Comparison of ENCODE assay signal across 1 cellular context in the genomic region with DNA sequence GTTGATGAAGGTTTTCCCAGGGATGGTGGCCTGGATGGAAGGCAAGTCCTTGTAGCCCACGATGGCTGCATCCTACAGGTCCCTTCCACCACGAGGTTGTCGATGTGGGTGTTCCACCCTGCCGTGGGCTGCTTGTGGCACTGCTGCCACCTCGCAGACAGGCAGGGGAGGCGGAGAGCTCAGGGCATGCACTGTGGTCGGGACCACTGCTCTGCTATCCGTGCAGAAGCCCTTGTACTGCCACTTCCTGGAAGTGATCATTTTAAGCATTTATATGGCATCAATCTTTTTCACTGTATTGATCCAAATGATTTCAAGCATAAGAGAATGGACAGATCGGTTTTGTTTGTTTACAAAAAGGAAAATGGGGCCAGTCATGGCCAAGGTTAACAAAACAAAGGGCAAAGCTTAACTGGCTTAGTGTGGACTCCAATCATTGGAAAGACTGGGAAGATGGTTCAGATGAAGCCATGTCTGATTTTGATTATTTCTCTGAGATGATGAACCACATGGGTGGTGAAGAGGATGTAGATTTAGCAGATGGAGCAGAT.
TF ChIP-seq lines count a peak whose summit lies in the region.

No MANE protein-coding gene starts in this region.

TF ChIP-seq in HepG2, 621 proteins besides CTCF, POLR2A, EP300 and RAD21 (continued from another document and continues in another):
- TF ChIP-seq NFE2L1 (CRISPR knock-in tag; IDR thresholded peaks at IDR 0.05; ENCODE audit: borderline replicate concordance) (no peak), ZFP36L2 (CRISPR knock-in tag; IDR thresholded peaks at IDR 0.05) (no peak), ZNF354B (CRISPR knock-in tag; IDR thresholded peaks at IDR 0.05) (no peak), GATAD1 (CRISPR knock-in tag; IDR thresholded peaks at IDR 0.05) (no peak), FOXA1 (IDR thresholded peaks at IDR 0.05) (no peak), FOXA1 (CRISPR knock-in tag; IDR thresholded peaks at IDR 0.05) (no peak), ZNF580 (CRISPR knock-in tag; IDR thresholded peaks at IDR 0.05; ENCODE audit: borderline replicate concordance, low read depth) (no peak), CEBPB (IDR thresholded peaks at IDR 0.05; ENCODE audit: borderline replicate concordance, low read depth, low read length) (no peak), SETDB1 (CRISPR knock-in tag; IDR thresholded peaks at IDR 0.05; ENCODE audit: borderline replicate concordance) (no peak), EED (CRISPR knock-in tag; IDR thresholded peaks at IDR 0.05) (no peak), HNF4A (CRISPR knock-in tag; IDR thresholded peaks at IDR 0.05) (peak; percentile 43; the same call in 1 of the 2 replicates), BHLHE40 (IDR thresholded peaks at IDR 0.05; ENCODE audit: low read length) (no peak), ZNF607 (CRISPR knock-in tag; IDR thresholded peaks at IDR 0.05; ENCODE audit: borderline replicate concordance) (no peak), FOSL1 (CRISPR knock-in tag; IDR thresholded peaks at IDR 0.05; ENCODE audit: borderline replicate concordance) (no peak), ONECUT2 (CRISPR knock-in tag; IDR thresholded peaks at IDR 0.05) (0 out of 2 replicates have a peak, but pooled peaks have one; percentile 26), PRMT3 (CRISPR knock-in tag; IDR thresholded peaks at IDR 0.05; ENCODE audit: borderline replicate concordance, low read depth) (no peak), ARNTL (CRISPR knock-in tag; IDR thresholded peaks at IDR 0.05) (no peak), ZNF772 (CRISPR knock-in tag; IDR thresholded peaks at IDR 0.05) (no peak), ZSCAN12 (CRISPR knock-in tag; IDR thresholded peaks at IDR 0.05) (no peak), NAIF1 (CRISPR knock-in tag; IDR thresholded peaks at IDR 0.05; ENCODE audit: borderline replicate concordance) (no peak), TIGD3 (CRISPR knock-in tag; IDR thresholded peaks at IDR 0.05; ENCODE audit: borderline replicate concordance) (no peak), BCL6 (CRISPR knock-in tag; IDR thresholded peaks at IDR 0.05) (peak; percentile 49), TAF15 (IDR thresholded peaks at IDR 0.05; ENCODE audit: low read depth, low read length, poor library complexity, severe bottlenecking) (no peak), SAFB2 (CRISPR knock-in tag; IDR thresholded peaks at IDR 0.05; ENCODE audit: borderline replicate concordance, low read depth) (no peak), HIVEP1 (CRISPR knock-in tag; IDR thresholded peaks at IDR 0.05) (no peak), ZNF83 (CRISPR knock-in tag; IDR thresholded peaks at IDR 0.05; ENCODE audit: borderline replicate concordance) (no peak), SRF (IDR thresholded peaks at IDR 0.05; ENCODE audit: low read depth, low read length) (no peak), ZSCAN30 (CRISPR knock-in tag; IDR thresholded peaks at IDR 0.05) (no peak), SOX5 (CRISPR knock-in tag; IDR thresholded peaks at IDR 0.05; ENCODE audit: borderline replicate concordance) (peak; percentile 15; the same call in 1 of the 2 replicates), EZH2 (conservative IDR thresholded peaks at IDR 0.05; ENCODE audit: low read depth, low read length) (no peak), JUN (CRISPR knock-in tag; IDR thresholded peaks at IDR 0.05) (no peak), MZF1 (CRISPR knock-in tag; IDR thresholded peaks at IDR 0.05; ENCODE audit: borderline replicate concordance) (no peak), ZSCAN20 (CRISPR knock-in tag; IDR thresholded peaks at IDR 0.05; ENCODE audit: borderline replicate concordance) (no peak), FOXA3 (CRISPR knock-in tag; IDR thresholded peaks at IDR 0.05) (peak; percentile 50; the same call in 1 of the 2 replicates), SMYD3 (CRISPR knock-in tag; IDR thresholded peaks at IDR 0.05) (no peak), NPAS2 (CRISPR knock-in tag; IDR thresholded peaks at IDR 0.05; ENCODE audit: borderline replicate concordance) (no peak), ZNF879 (CRISPR knock-in tag; IDR thresholded peaks at IDR 0.05) (no peak), MAFF (IDR thresholded peaks at IDR 0.05; ENCODE audit: low read depth, low read length) (no peak), GATAD2A (CRISPR knock-in tag; IDR thresholded peaks at IDR 0.05) (peak; percentile 56), ZSCAN31 (CRISPR knock-in tag; IDR thresholded peaks at IDR 0.05; ENCODE audit: low read depth) (no peak)
- TF ChIP-seq, protein P1, sequence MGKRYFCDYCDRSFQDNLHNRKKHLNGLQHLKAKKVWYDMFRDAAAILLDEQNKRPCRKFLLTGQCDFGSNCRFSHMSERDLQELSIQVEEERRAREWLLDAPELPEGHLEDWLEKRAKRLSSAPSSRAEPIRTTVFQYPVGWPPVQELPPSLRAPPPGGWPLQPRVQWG (CRISPR knock-in tag; IDR thresholded peaks at IDR 0.05; ENCODE audit: borderline replicate concordance, low read depth), result no peak
- TF ChIP-seq, protein P2, sequence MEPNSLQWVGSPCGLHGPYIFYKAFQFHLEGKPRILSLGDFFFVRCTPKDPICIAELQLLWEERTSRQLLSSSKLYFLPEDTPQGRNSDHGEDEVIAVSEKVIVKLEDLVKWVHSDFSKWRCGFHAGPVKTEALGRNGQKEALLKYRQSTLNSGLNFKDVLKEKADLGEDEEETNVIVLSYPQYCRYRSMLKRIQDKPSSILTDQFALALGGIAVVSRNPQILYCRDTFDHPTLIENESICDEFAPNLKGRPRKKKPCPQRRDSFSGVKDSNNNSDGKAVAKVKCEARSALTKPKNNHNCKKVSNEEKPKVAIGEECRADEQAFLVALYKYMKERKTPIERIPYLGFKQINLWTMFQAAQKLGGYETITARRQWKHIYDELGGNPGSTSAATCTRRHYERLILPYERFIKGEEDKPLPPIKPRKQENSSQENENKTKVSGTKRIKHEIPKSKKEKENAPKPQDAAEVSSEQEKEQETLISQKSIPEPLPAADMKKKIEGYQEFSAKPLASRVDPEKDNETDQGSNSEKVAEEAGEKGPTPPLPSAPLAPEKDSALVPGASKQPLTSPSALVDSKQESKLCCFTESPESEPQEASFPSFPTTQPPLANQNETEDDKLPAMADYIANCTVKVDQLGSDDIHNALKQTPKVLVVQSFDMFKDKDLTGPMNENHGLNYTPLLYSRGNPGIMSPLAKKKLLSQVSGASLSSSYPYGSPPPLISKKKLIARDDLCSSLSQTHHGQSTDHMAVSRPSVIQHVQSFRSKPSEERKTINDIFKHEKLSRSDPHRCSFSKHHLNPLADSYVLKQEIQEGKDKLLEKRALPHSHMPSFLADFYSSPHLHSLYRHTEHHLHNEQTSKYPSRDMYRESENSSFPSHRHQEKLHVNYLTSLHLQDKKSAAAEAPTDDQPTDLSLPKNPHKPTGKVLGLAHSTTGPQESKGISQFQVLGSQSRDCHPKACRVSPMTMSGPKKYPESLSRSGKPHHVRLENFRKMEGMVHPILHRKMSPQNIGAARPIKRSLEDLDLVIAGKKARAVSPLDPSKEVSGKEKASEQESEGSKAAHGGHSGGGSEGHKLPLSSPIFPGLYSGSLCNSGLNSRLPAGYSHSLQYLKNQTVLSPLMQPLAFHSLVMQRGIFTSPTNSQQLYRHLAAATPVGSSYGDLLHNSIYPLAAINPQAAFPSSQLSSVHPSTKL (CRISPR knock-in tag; IDR thresholded peaks at IDR 0.05), result peak; percentile 45; the same call in 1 of the 2 replicates
- TF ChIP-seq, protein P3, sequence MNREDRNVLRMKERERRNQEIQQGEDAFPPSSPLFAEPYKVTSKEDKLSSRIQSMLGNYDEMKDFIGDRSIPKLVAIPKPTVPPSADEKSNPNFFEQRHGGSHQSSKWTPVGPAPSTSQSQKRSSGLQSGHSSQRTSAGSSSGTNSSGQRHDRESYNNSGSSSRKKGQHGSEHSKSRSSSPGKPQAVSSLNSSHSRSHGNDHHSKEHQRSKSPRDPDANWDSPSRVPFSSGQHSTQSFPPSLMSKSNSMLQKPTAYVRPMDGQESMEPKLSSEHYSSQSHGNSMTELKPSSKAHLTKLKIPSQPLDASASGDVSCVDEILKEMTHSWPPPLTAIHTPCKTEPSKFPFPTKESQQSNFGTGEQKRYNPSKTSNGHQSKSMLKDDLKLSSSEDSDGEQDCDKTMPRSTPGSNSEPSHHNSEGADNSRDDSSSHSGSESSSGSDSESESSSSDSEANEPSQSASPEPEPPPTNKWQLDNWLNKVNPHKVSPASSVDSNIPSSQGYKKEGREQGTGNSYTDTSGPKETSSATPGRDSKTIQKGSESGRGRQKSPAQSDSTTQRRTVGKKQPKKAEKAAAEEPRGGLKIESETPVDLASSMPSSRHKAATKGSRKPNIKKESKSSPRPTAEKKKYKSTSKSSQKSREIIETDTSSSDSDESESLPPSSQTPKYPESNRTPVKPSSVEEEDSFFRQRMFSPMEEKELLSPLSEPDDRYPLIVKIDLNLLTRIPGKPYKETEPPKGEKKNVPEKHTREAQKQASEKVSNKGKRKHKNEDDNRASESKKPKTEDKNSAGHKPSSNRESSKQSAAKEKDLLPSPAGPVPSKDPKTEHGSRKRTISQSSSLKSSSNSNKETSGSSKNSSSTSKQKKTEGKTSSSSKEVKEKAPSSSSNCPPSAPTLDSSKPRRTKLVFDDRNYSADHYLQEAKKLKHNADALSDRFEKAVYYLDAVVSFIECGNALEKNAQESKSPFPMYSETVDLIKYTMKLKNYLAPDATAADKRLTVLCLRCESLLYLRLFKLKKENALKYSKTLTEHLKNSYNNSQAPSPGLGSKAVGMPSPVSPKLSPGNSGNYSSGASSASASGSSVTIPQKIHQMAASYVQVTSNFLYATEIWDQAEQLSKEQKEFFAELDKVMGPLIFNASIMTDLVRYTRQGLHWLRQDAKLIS (CRISPR knock-in tag; IDR thresholded peaks at IDR 0.05), result no peak
- TF ChIP-seq, protein P4, sequence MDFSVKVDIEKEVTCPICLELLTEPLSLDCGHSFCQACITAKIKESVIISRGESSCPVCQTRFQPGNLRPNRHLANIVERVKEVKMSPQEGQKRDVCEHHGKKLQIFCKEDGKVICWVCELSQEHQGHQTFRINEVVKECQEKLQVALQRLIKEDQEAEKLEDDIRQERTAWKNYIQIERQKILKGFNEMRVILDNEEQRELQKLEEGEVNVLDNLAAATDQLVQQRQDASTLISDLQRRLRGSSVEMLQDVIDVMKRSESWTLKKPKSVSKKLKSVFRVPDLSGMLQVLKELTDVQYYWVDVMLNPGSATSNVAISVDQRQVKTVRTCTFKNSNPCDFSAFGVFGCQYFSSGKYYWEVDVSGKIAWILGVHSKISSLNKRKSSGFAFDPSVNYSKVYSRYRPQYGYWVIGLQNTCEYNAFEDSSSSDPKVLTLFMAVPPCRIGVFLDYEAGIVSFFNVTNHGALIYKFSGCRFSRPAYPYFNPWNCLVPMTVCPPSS (IDR thresholded peaks at IDR 0.05), result no peak
- TF ChIP-seq, protein P5, sequence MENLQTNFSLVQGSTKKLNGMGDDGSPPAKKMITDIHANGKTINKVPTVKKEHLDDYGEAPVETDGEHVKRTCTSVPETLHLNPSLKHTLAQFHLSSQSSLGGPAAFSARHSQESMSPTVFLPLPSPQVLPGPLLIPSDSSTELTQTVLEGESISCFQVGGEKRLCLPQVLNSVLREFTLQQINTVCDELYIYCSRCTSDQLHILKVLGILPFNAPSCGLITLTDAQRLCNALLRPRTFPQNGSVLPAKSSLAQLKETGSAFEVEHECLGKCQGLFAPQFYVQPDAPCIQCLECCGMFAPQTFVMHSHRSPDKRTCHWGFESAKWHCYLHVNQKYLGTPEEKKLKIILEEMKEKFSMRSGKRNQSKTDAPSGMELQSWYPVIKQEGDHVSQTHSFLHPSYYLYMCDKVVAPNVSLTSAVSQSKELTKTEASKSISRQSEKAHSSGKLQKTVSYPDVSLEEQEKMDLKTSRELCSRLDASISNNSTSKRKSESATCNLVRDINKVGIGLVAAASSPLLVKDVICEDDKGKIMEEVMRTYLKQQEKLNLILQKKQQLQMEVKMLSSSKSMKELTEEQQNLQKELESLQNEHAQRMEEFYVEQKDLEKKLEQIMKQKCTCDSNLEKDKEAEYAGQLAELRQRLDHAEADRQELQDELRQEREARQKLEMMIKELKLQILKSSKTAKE (CRISPR knock-in tag; IDR thresholded peaks at IDR 0.05; ENCODE audit: borderline replicate concordance), result no peak
- TF ChIP-seq, protein P6, sequence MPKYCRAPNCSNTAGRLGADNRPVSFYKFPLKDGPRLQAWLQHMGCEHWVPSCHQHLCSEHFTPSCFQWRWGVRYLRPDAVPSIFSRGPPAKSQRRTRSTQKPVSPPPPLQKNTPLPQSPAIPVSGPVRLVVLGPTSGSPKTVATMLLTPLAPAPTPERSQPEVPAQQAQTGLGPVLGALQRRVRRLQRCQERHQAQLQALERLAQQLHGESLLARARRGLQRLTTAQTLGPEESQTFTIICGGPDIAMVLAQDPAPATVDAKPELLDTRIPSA (CRISPR knock-in tag; IDR thresholded peaks at IDR 0.05; ENCODE audit: borderline replicate concordance), result no peak
- TF ChIP-seq, protein P7, sequence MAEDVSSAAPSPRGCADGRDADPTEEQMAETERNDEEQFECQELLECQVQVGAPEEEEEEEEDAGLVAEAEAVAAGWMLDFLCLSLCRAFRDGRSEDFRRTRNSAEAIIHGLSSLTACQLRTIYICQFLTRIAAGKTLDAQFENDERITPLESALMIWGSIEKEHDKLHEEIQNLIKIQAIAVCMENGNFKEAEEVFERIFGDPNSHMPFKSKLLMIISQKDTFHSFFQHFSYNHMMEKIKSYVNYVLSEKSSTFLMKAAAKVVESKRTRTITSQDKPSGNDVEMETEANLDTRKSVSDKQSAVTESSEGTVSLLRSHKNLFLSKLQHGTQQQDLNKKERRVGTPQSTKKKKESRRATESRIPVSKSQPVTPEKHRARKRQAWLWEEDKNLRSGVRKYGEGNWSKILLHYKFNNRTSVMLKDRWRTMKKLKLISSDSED (CRISPR knock-in tag; IDR thresholded peaks at IDR 0.05), result no peak
- TF ChIP-seq, protein P8, sequence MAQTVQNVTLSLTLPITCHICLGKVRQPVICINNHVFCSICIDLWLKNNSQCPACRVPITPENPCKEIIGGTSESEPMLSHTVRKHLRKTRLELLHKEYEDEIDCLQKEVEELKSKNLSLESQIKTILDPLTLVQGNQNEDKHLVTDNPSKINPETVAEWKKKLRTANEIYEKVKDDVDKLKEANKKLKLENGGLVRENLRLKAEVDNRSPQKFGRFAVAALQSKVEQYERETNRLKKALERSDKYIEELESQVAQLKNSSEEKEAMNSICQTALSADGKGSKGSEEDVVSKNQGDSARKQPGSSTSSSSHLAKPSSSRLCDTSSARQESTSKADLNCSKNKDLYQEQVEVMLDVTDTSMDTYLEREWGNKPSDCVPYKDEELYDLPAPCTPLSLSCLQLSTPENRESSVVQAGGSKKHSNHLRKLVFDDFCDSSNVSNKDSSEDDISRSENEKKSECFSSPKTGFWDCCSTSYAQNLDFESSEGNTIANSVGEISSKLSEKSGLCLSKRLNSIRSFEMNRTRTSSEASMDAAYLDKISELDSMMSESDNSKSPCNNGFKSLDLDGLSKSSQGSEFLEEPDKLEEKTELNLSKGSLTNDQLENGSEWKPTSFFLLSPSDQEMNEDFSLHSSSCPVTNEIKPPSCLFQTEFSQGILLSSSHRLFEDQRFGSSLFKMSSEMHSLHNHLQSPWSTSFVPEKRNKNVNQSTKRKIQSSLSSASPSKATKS (CRISPR knock-in tag; IDR thresholded peaks at IDR 0.05), result no peak
